8 cellular contexts compared by ENCODE assay signal in genomic region chr20:44780226-44780625, GRCh38. TPM values are rescaled to one million over a fixed set of nuclear protein-coding genes. Genes with fewer than 3 reads are reported as not detected.
DNase-seq lines count a peak whose midpoint lies in the region; ATAC-seq and TF ChIP-seq lines count a peak whose summit lies in the region.

No MANE protein-coding gene starts in this region.

- peaks cover 32% of the 10 kb centered on the region for H3K27me3 ChIP-seq in MM.1S (replicated peaks; ENCODE audit: insufficient read depth, low read length)

- no peak overlapping the region for H3K4me3 ChIP-seq in MM.1S (ENCODE audit: low read length)

- H3F3A ChIP-seq in MM.1S (ENCODE audit: insufficient read depth, low read length): no peaks in the 10 kb centered on the region

- no peak overlapping the region for H3K4me2 ChIP-seq in MM.1S (ENCODE audit: low read depth, low read length)

- ATAC-seq in activated naive CD8-positive, alpha-beta T cell treated with anti-CD3 and anti-CD28 coated beads, Interleukin-2, amount 10 ng/mL, durations not matched to agents 7 days and 5 days (ENCODE audit: low read depth): peak; percentile 36
- peak; percentile 68 for ATAC-seq in left lobe of liver
- ATAC-seq in GM18858 (IDR thresholded peaks at IDR 0.05; ENCODE audit: unreplicated experiment): no peak
- no peak for ATAC-seq in HG03354 (IDR thresholded peaks at IDR 0.05; ENCODE audit: poor library complexity, severe bottlenecking, unreplicated experiment)

- H3K9me3 Mint-ChIP-seq in activated naive CD8-positive, alpha-beta T cell treated with anti-CD3 and anti-CD28 coated beads, Interleukin-2, amount 10 ng/mL, durations not matched to agents 7 days and 5 days: no peaks in the 10 kb centered on the region

- no peak overlapping the region for H3K9ac ChIP-seq in MM.1S (ENCODE audit: low read length)

- H3K27me3 Mint-ChIP-seq in activated naive CD8-positive, alpha-beta T cell treated with anti-CD3 and anti-CD28 coated beads, Interleukin-2, amount 10 ng/mL, durations not matched to agents 7 days and 5 days: peaks cover under 1% of the 10 kb centered on the region

- no peak overlapping the region for H3K27ac ChIP-seq in MM.1S (ENCODE audit: low read length)

- H3K79me2 ChIP-seq in MM.1S (ENCODE audit: low read length): no peaks in the 10 kb centered on the region

- no peaks in the 10 kb centered on the region for H3K9me3 ChIP-seq in MM.1S (replicated peaks; ENCODE audit: insufficient read depth, low read length)

- no peak overlapping the region for H2AFZ ChIP-seq in MM.1S (ENCODE audit: low read length)

- H3K9me2 ChIP-seq in MM.1S (replicated peaks; ENCODE audit: insufficient read depth, low read length): no peaks in the 10 kb centered on the region

- no peaks in the 10 kb centered on the region for H3K4me1 Mint-ChIP-seq in activated naive CD8-positive, alpha-beta T cell treated with anti-CD3 and anti-CD28 coated beads, Interleukin-2, amount 10 ng/mL, durations not matched to agents 7 days and 5 days

- TF ChIP-seq CTCF in MM.1S (IDR thresholded peaks at IDR 0.05; ENCODE audit: low read length): no peak

- no peaks in the 10 kb centered on the region for H3K36me3 ChIP-seq in MM.1S (replicated peaks; ENCODE audit: insufficient read depth, low read length)

- POLR2A ChIA-PET in activated naive CD8-positive, alpha-beta T cell treated with anti-CD3 and anti-CD28 coated beads, Interleukin-2, amount 10 ng/mL, durations not matched to agents 7 days and 5 days (lab: Charles Lee): no interaction called here

- no peaks in the 10 kb centered on the region for H4K20me1 ChIP-seq in MM.1S (ENCODE audit: insufficient read depth, low read length)

- no peaks in the 10 kb centered on the region for H3K4me1 ChIP-seq in MM.1S (ENCODE audit: low read length)

- no peak overlapping the region for H3K27ac Mint-ChIP-seq in activated naive CD8-positive, alpha-beta T cell treated with anti-CD3 and anti-CD28 coated beads, Interleukin-2, amount 10 ng/mL, durations not matched to agents 7 days and 5 days

- DNase-seq in EH (ENCODE audit: low read depth): peak; percentile 64
- peak; percentile 64 for DNase-seq in MM.1S
- DNase-seq in activated naive CD8-positive, alpha-beta T cell treated with anti-CD3 and anti-CD28 coated beads, Interleukin-2, amount 10 ng/mL, durations not matched to agents 7 days and 5 days: peak; percentile 63
- no peak for DNase-seq in left lobe of liver (ENCODE audit: low spot score)
- DNase-seq in NCI-H1092 (lab: John Stamatoyannopoulos, UW): no peak
- DNase-seq in NCI-H2107 treated with DMSO at 0.1 percent for 48 hours (lab: John Stamatoyannopoulos, UW; ENCODE audit: unreplicated experiment): no peak

- H3K4me3 Mint-ChIP-seq in activated naive CD8-positive, alpha-beta T cell treated with anti-CD3 and anti-CD28 coated beads, Interleukin-2, amount 10 ng/mL, durations not matched to agents 7 days and 5 days: no peak overlapping the region

- no peaks in the 10 kb centered on the region for H3K36me3 Mint-ChIP-seq in activated naive CD8-positive, alpha-beta T cell treated with anti-CD3 and anti-CD28 coated beads, Interleukin-2, amount 10 ng/mL, durations not matched to agents 7 days and 5 days

RNA-seq across cellular contexts. Expression of gene RIMS4, which starts 30.1 kb away (rescaled TPM):
- not detected for total RNA-seq in activated naive CD8-positive, alpha-beta T cell treated with anti-CD3 and anti-CD28 coated beads, Interleukin-2, amount 10 ng/mL, durations not matched to agents 7 days and 5 days
- not detected for total RNA-seq in left lobe of liver

RNA-seq across cellular contexts. Expression of gene KCNK15, which starts 34.6 kb away (rescaled TPM):
- not detected for total RNA-seq in activated naive CD8-positive, alpha-beta T cell treated with anti-CD3 and anti-CD28 coated beads, Interleukin-2, amount 10 ng/mL, durations not matched to agents 7 days and 5 days
- total RNA-seq in left lobe of liver: 0.20 TPM

Comparison
In these comparisons a context has a peak if more than half of its experiments do, and no peak if none do; other contexts are left out.
1. DNase-seq: peak in EH (single experiment), MM.1S (single experiment) and activated naive CD8-positive, alpha-beta T cell treated with anti-CD3 and anti-CD28 coated beads, Interleukin-2, amount 10 ng/mL, durations not matched to agents 7 days and 5 days (single experiment); none in left lobe of liver (single experiment), NCI-H1092 (single experiment) and NCI-H2107 treated with DMSO at 0.1 percent for 48 hours (single experiment).
2. ATAC-seq: peak in activated naive CD8-positive, alpha-beta T cell treated with anti-CD3 and anti-CD28 coated beads, Interleukin-2, amount 10 ng/mL, durations not matched to agents 7 days and 5 days (single experiment) and left lobe of liver (single experiment); none in GM18858 (single experiment) and HG03354 (single experiment).